Comparison of ENCODE assay signal across 35 cellular contexts in the genomic region with DNA sequence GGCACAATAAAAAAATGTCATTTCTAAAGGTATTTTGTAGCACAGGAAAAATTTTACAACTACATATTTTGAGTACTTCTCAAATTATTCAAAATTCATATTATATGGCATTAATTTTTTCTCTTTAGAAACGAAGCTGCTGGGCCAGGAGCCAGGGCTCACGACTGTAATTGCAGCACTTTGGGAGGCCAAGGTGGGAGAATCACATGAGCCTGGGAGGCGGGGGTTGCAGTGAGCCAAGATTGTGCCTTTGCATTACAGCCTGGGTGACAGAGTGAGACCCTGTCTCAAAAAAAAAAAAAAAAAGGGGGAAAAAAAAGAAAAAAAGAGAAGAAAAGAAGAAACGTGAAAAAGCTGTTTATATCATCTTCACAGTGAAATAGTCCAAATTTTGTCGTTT.
"Had no signal": no experiment of that assay in that cellular context is flagged by ENCODE, and none has a peak within 500 bp of the region (broad histone marks: within the 10 kb centered on the region; RNA-seq: fewer than 3 reads in every experiment).

No MANE protein-coding gene starts in this region.

- H3K36me3 Mint-ChIP-seq: activated CD4-positive, alpha-beta memory T cell treated with anti-CD3 and anti-CD28 coated beads for 36 hours; activated naive CD4-positive, alpha-beta T cell treated with anti-CD3 and anti-CD28 coated beads, Interleukin-2, amount 50 U/mL, for 72 hours; activated naive CD8-positive, alpha-beta T cell treated with anti-CD3 and anti-CD28 coated beads for 36 hours had no signal

- H3K36me3 ChIP-seq: adrenal gland, brain microvascular endothelial cell, breast epithelium had no signal

- DNase-seq: activated CD4-positive, alpha-beta memory T cell treated with anti-CD3 and anti-CD28 coated beads for 36 hours; activated CD4-positive, alpha-beta T cell treated with anti-CD3 and anti-CD28 coated beads for 4 hours; activated CD4-positive, alpha-beta T cell treated with anti-CD3 and anti-CD28 coated beads, Interleukin-2, amount 10 ng/mL, durations not matched to agents 24 days and 14 days; activated CD4-positive, alpha-beta T cell treated with anti-CD3 and anti-CD28 coated beads, Interleukin-2, amount 50 U/mL, for 1 hour; activated CD4-positive, alpha-beta T cell treated with anti-CD3 and anti-CD28 coated beads, Interleukin-2, amount 50 U/mL, for 4 hours; activated CD4-positive, CD25-positive, alpha-beta regulatory T cell; activated CD4-positive, CD25-positive, alpha-beta regulatory T cell treated with anti-CD3 and anti-CD28 coated beads, Interleukin-2, amount 50 U/mL, for 72 hours; activated CD8-positive, alpha-beta memory T cell treated with anti-CD3 and anti-CD28 coated beads, Interleukin-2, amount 50 U/mL, for 4 hours; activated CD8-positive, alpha-beta T cell treated with anti-CD3 and anti-CD28 coated beads for 36 hours; activated effector memory CD4-positive, alpha-beta T cell treated with anti-CD3 and anti-CD28 coated beads, Interleukin-2, amount 50 U/mL, for 16 hours; activated gamma-delta T cell treated with Interleukin-2 at 50 U/mL for 16 hours; activated naive CD4-positive, alpha-beta T cell; activated naive CD4-positive, alpha-beta T cell treated with anti-CD3 and anti-CD28 coated beads for 36 hours; activated naive CD4-positive, alpha-beta T cell treated with anti-CD3 and anti-CD28 coated beads, Interleukin-2, amount 50 U/mL, for 16 hours; activated naive CD8-positive, alpha-beta T cell treated with anti-CD3 and anti-CD28 coated beads for 36 hours; activated T-cell treated with anti-CD3 and anti-CD28 coated beads for 4 hours; activated T-cell treated with anti-CD3 and anti-CD28 coated beads, Interleukin-2, amount 50 U/mL, for 1 hour; activated T-cell treated with anti-CD3 and anti-CD28 coated beads, Interleukin-2, amount 50 U/mL, for 4 hours; activated T-cell treated with anti-CD3 and anti-CD28 coated beads, Interleukin-2, amount 50 U/mL, for 72 hours; adrenal gland; amniotic stem cell; aorta; body of pancreas; brain microvascular endothelial cell; central memory CD4-positive, alpha-beta T cell; T-helper 1 cell; T-helper 2 cell; T-helper 9 cell had no signal

- H3K27ac Mint-ChIP-seq: activated CD4-positive, alpha-beta memory T cell treated with anti-CD3 and anti-CD28 coated beads for 36 hours; activated CD4-positive, alpha-beta T cell treated with anti-CD3 and anti-CD28 coated beads, Interleukin-2, amount 10 ng/mL, durations not matched to agents 24 days and 14 days; activated CD8-positive, alpha-beta T cell treated with anti-CD3 and anti-CD28 coated beads for 36 hours; activated naive CD4-positive, alpha-beta T cell treated with anti-CD3 and anti-CD28 coated beads for 36 hours; activated naive CD4-positive, alpha-beta T cell treated with anti-CD3 and anti-CD28 coated beads, Interleukin-2, amount 50 U/mL, for 72 hours; activated naive CD8-positive, alpha-beta T cell treated with anti-CD3 and anti-CD28 coated beads for 36 hours; activated T-cell treated with anti-CD3 and anti-CD28 coated beads, Interleukin-2, amount 50 U/mL, for 72 hours; activated T-helper 1 cell treated with anti-CD3 and anti-CD28 coated beads, Interleukin-12 subunit alpha, Interleukin-12 subunit beta, Interleukin-2, Interleukin-4 antibody, amounts not matched to agents 30 ng/mL and 10 ng/mL and 1 ng/mL, durations not matched to agents 14 hours and 24 hours and 36 hours; activated T-helper 17 cell treated with anti-CD3 and anti-CD28 coated beads, Interleukin-2, amount 50 U/mL, for 72 hours; T-helper 1 cell treated with Interleukin-12 subunit alpha and Interleukin-12 subunit beta and Interleukin-4 antibody, amounts not matched to agents 30 μg/mL and 1 μg/mL, for 36 hours; T-helper 2 cell treated with Interferon-gamma antibody and Interleukin-4, amounts not matched to agents 5 μg/mL and 100 μg/mL, for 36 hours had no signal

- H3K27me3 Mint-ChIP-seq: activated CD4-positive, alpha-beta memory T cell treated with anti-CD3 and anti-CD28 coated beads for 36 hours; activated CD4-positive, alpha-beta T cell treated with anti-CD3 and anti-CD28 coated beads, Interleukin-2, amount 10 ng/mL, durations not matched to agents 24 days and 14 days; activated CD8-positive, alpha-beta T cell treated with anti-CD3 and anti-CD28 coated beads for 36 hours; activated naive CD8-positive, alpha-beta T cell treated with anti-CD3 and anti-CD28 coated beads for 36 hours; activated T-helper 17 cell treated with anti-CD3 and anti-CD28 coated beads, Interleukin-2, amount 50 U/mL, for 72 hours had no signal

- H3K4me1 Mint-ChIP-seq: activated CD4-positive, alpha-beta T cell treated with anti-CD3 and anti-CD28 coated beads, Interleukin-2, amount 10 ng/mL, durations not matched to agents 24 days and 14 days; activated naive CD8-positive, alpha-beta T cell treated with anti-CD3 and anti-CD28 coated beads for 36 hours; activated T-helper 17 cell treated with anti-CD3 and anti-CD28 coated beads, Interleukin-2, amount 50 U/mL, for 72 hours had no signal

- ATAC-seq: activated CD8-positive, alpha-beta T cell treated with anti-CD3 and anti-CD28 coated beads for 36 hours; activated naive CD4-positive, alpha-beta T cell treated with anti-CD3 and anti-CD28 coated beads, Interleukin-2, amount 50 U/mL, for 72 hours; activated T-cell treated with anti-CD3 and anti-CD28 coated beads, Interleukin-2, amount 50 U/mL, for 4 hours; activated T-cell treated with anti-CD3 and anti-CD28 coated beads, Interleukin-2, amount 50 U/mL, for 72 hours; activated T-helper 17 cell treated with anti-CD3 and anti-CD28 coated beads, Interleukin-2, amount 50 U/mL, for 72 hours; body of pancreas had no signal

- H3K4me3 ChIP-seq: adrenal gland, body of pancreas, breast epithelium had no signal

- H3K9me3 Mint-ChIP-seq: activated naive CD4-positive, alpha-beta T cell treated with anti-CD3 and anti-CD28 coated beads for 36 hours; T-helper 1 cell treated with Interleukin-12 subunit alpha and Interleukin-12 subunit beta and Interleukin-4 antibody, amounts not matched to agents 30 μg/mL and 1 μg/mL, for 36 hours had no signal

- H3K4me1 ChIP-seq: adrenal gland, body of pancreas, breast epithelium had no signal

- H3K4me3 Mint-ChIP-seq: activated CD4-positive, alpha-beta memory T cell treated with anti-CD3 and anti-CD28 coated beads for 36 hours; activated CD4-positive, alpha-beta T cell treated with anti-CD3 and anti-CD28 coated beads, Interleukin-2, amount 10 ng/mL, durations not matched to agents 24 days and 14 days; activated CD8-positive, alpha-beta T cell treated with anti-CD3 and anti-CD28 coated beads for 36 hours; activated naive CD4-positive, alpha-beta T cell treated with anti-CD3 and anti-CD28 coated beads for 36 hours; activated naive CD8-positive, alpha-beta T cell treated with anti-CD3 and anti-CD28 coated beads for 36 hours; activated T-cell treated with anti-CD3 and anti-CD28 coated beads, Interleukin-2, amount 50 U/mL, for 4 hours; activated T-cell treated with anti-CD3 and anti-CD28 coated beads, Interleukin-2, amount 50 U/mL, for 72 hours; activated T-helper 1 cell treated with anti-CD3 and anti-CD28 coated beads, Interleukin-12 subunit alpha, Interleukin-12 subunit beta, Interleukin-2, Interleukin-4 antibody, amounts not matched to agents 30 ng/mL and 10 ng/mL and 1 ng/mL, durations not matched to agents 14 hours and 24 hours and 36 hours; activated T-helper 17 cell treated with anti-CD3 and anti-CD28 coated beads, Interleukin-2, amount 50 U/mL, for 72 hours; T-helper 1 cell treated with Interleukin-12 subunit alpha and Interleukin-12 subunit beta and Interleukin-4 antibody, amounts not matched to agents 30 μg/mL and 1 μg/mL, for 36 hours; T-helper 2 cell treated with Interferon-gamma antibody and Interleukin-4, amounts not matched to agents 5 μg/mL and 100 μg/mL, for 36 hours had no signal

- H3K27me3 ChIP-seq: adrenal gland, body of pancreas, brain microvascular endothelial cell, breast epithelium had no signal

- H3K27ac ChIP-seq: adrenal gland, body of pancreas, brain microvascular endothelial cell, breast epithelium, VCaP had no signal

- H3K9me3 ChIP-seq: adrenal gland, body of pancreas, breast epithelium had no signal
